Comparison of ENCODE assay signal across 2 cellular contexts in the genomic region with DNA sequence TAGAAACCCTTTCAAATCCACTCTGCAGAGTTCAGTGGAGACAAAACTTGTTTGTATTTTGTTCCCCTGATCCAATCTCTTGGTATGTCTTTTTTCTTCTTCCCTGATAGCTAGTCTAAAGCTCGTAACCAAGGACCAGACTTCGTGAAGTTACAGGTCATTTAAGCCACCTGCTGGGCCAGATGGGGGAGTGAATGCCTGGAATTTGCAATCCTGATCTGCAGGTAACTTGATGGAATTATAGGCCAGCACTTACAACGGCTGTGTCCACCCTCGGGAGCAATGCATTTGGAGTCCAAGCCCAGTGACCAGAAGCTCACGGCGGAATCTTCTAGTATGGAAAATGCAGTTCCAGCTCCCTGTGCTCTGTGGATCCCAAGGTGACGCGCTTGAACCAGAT.
TF ChIP-seq lines count a peak whose summit lies in the region.

No MANE protein-coding gene starts in this region.

TF ChIP-seq in GM23338, 12 proteins besides CTCF, POLR2A, EP300 and RAD21:
- TF ChIP-seq ZNF462 (CRISPR knock-in tag; IDR thresholded peaks at IDR 0.05) = no peak
- TF ChIP-seq CREB1 (CRISPR knock-in tag; IDR thresholded peaks at IDR 0.05; ENCODE audit: low read depth) = no peak

TF ChIP-seq in H1, 55 proteins besides CTCF, POLR2A, EP300 and RAD21:
- peak; percentile 78 for TF ChIP-seq TEAD4 (IDR thresholded peaks at IDR 0.05; ENCODE audit: low read depth, low read length)
- no peak for TF ChIP-seq TAF7 (optimal IDR thresholded peaks at IDR 0.05; ENCODE audit: borderline replicate concordance, low read depth, low read length)
- no peak for TF ChIP-seq KDM5A (IDR thresholded peaks at IDR 0.05; ENCODE audit: low read length)
- no peak for TF ChIP-seq JUND (IDR thresholded peaks at IDR 0.05; ENCODE audit: low read length)
- no peak for TF ChIP-seq JUN (IDR thresholded peaks at IDR 0.05; ENCODE audit: low read depth, low read length)
